ENCODE assay signal across 21 cellular contexts in genomic region chr3:177705976-177706866, GRCh38.
DNase-seq lines count a peak whose midpoint lies in the region; ATAC-seq, FAIRE-seq and TF ChIP-seq lines count a peak whose summit lies in the region.
"Had no signal": no experiment of that assay in that cellular context is flagged by ENCODE, and none has a peak within 500 bp of the region (broad histone marks: within the 10 kb centered on the region; RNA-seq: fewer than 3 reads in every experiment).

No MANE protein-coding gene starts in this region.

- TF ChIP-seq EP300 in GM12878 (IDR thresholded peaks at IDR 0.05; ENCODE audit: borderline replicate concordance in 1 of 2, control insufficient read depth in 1 of 2, low read depth in 2 of 2, low read length in 2 of 2) = no peak
- TF ChIP-seq EP300 in transverse colon (IDR thresholded peaks at IDR 0.05; ENCODE audit: low read depth) = no peak

- no peak overlapping the region for H3K4me3 ChIP-seq in GM12878
- H3K4me3 ChIP-seq in transverse colon = no peak overlapping the region
- H3K4me3 ChIP-seq: A549, hepatocyte, SK-N-MC, thoracic aorta had no signal

- no peak overlapping the region for H3K9ac ChIP-seq in GM12878 (ENCODE audit: control insufficient read depth, insufficient read depth, low read length)

- BruUV-seq in GM12878 (replicated peaks; lab: Mats Ljungman, UMichigan) = no TSS peak

- H3K4me3 Mint-ChIP-seq in activated CD4-positive, alpha-beta memory T cell treated with anti-CD3 and anti-CD28 coated beads for 36 hours = no peak overlapping the region
- H3K4me3 Mint-ChIP-seq: activated naive CD8-positive, alpha-beta T cell treated with anti-CD3 and anti-CD28 coated beads, Interleukin-2, amount 10 ng/mL, durations not matched to agents 7 days and 5 days; activated T-cell treated with anti-CD3 and anti-CD28 coated beads, Interleukin-2, amount 50 U/mL, for 4 hours had no signal

- no peak for TF ChIP-seq POLR2A in GM12878 (IDR thresholded peaks at IDR 0.05; ENCODE audit: low read depth, low read length)
- TF ChIP-seq POLR2A in transverse colon (IDR thresholded peaks at IDR 0.05) = no peak

- no peak for TF ChIP-seq RAD21 in GM12878 (IDR thresholded peaks at IDR 0.05; ENCODE audit: insufficient read depth, low read depth, low read length)

- no peak overlapping the region for H3K4me2 ChIP-seq in GM12878 (ENCODE audit: control insufficient read depth, insufficient read depth)
- H3K4me2 ChIP-seq: A549, hepatocyte had no signal

- no peaks in the 10 kb centered on the region for H3K27me3 Mint-ChIP-seq in activated CD4-positive, alpha-beta memory T cell treated with anti-CD3 and anti-CD28 coated beads for 36 hours
- H3K27me3 Mint-ChIP-seq: activated naive CD8-positive, alpha-beta T cell treated with anti-CD3 and anti-CD28 coated beads, Interleukin-2, amount 10 ng/mL, durations not matched to agents 7 days and 5 days had no signal

- no peaks in the 10 kb centered on the region for H3K4me1 ChIP-seq in GM12878 (ENCODE audit: control insufficient read depth, insufficient read depth, low read length)
- peaks cover 0 to 4% (median 2%) of the 10 kb centered on the region in 4 donors for H3K4me1 ChIP-seq in transverse colon
- H3K4me1 ChIP-seq: A549 had no signal

- H3K9me3 ChIP-seq in GM12878 (replicated peaks; ENCODE audit: control insufficient read depth, insufficient read depth, low read length) = no peaks in the 10 kb centered on the region
- H3K9me3 ChIP-seq in transverse colon = no peaks in the 10 kb centered on the region
- H3K9me3 ChIP-seq: A549, thoracic aorta had no signal

- no peak overlapping the region for H3K27ac Mint-ChIP-seq in activated CD4-positive, alpha-beta memory T cell treated with anti-CD3 and anti-CD28 coated beads for 36 hours

- POLR2A ChIA-PET in GM12878 (lab: Charles Lee) = no interaction called here
- POLR2A ChIA-PET in activated CD4-positive, alpha-beta memory T cell treated with anti-CD3 and anti-CD28 coated beads for 36 hours (lab: Charles Lee) = no interaction called here

- CTCF ChIA-PET in GM12878 (lab: Yijun Ruan, JAX) = no interaction called here
- CTCF ChIA-PET in activated CD4-positive, alpha-beta memory T cell treated with anti-CD3 and anti-CD28 coated beads for 36 hours (lab: Charles Lee) = no interaction called here

- ATAC-seq in GM12878 = no peak
- peak; percentile 95 for ATAC-seq in left cardiac atrium
- ATAC-seq in GM21529 (IDR thresholded peaks at IDR 0.05; ENCODE audit: unreplicated experiment) = no peak
- ATAC-seq: A549; activated T-cell treated with anti-CD3 and anti-CD28 coated beads, Interleukin-2, amount 50 U/mL, for 4 hours had no signal

- H3K36me3 ChIP-seq in GM12878 (ENCODE audit: control insufficient read depth in 2 of 2, insufficient read depth in 2 of 2, low read length in 1 of 2) (no peaks in the 10 kb centered on the region), transverse colon (no peaks in the 10 kb centered on the region)
- H3K36me3 ChIP-seq: thoracic aorta had no signal

- DNase-seq in Ammon's horn (ENCODE audit: low spot score) = peak; percentile 28
- no peak for DNase-seq in GM12878 (ENCODE audit: low read depth, low spot score)
- peak; percentile 72 for DNase-seq in left cardiac atrium
- peak; percentile 84 for DNase-seq in posterior vena cava (ENCODE audit: low spot score)
- DNase-seq in activated CD4-positive, alpha-beta memory T cell treated with anti-CD3 and anti-CD28 coated beads for 36 hours = no peak
- DNase-seq in stimulated activated CD4-positive, alpha-beta T cell treated with anti-CD3 and anti-CD28 coated beads, Interleukin-4, amount 100 ng/mL, for 4 hours = no peak
- no peak for DNase-seq in transverse colon
- DNase-seq: activated CD4-positive, alpha-beta T cell treated with anti-CD3 and anti-CD28 coated beads, Interleukin-2, amount 50 U/mL, for 1 hour; activated naive CD8-positive, alpha-beta T cell treated with anti-CD3 and anti-CD28 coated beads, Interleukin-2, amount 10 ng/mL, durations not matched to agents 7 days and 5 days; activated T-cell treated with anti-CD3 and anti-CD28 coated beads, Interleukin-2, amount 50 U/mL, for 4 hours; KG1; NCI-H1105 treated with DMSO at 0.1 percent for 48 hours; OCI-M1 had no signal

- intact Hi-C loops in GM12878 (cut with micrococcal nuclease; ENCODE audit: unreplicated experiment) = no loop called here
- intact Hi-C loops in left cardiac atrium (cut with DNase I) = no loop called here
- intact Hi-C loops in posterior vena cava (cut with DNase I) = loop anchor here in 1 of 2 donors (2.0 kb wide), 1 partner anchor 41 kb away; no protein-coding TSS in a partner anchor
- intact Hi-C loops in activated CD4-positive, alpha-beta memory T cell treated with anti-CD3 and anti-CD28 coated beads for 36 hours (cut with micrococcal nuclease) = no loop called here
- intact Hi-C loops in transverse colon (cut with DNase I; ENCODE audit: low total_unique reads) = no loop called here

- peaks cover 0 to 4% of the 10 kb centered on the region in 2 experiments; a peak in 2 of 4 replicates for H3K27me3 ChIP-seq in GM12878 (replicated peaks in 1 of 2; ENCODE audit: control insufficient read depth in 2 of 2, insufficient read depth in 2 of 2, low read length in 1 of 2)
- H3K27me3 ChIP-seq in transverse colon = no peaks in the 10 kb centered on the region
- H3K27me3 ChIP-seq: hepatocyte had no signal

- H3K4me1 Mint-ChIP-seq in activated CD4-positive, alpha-beta memory T cell treated with anti-CD3 and anti-CD28 coated beads for 36 hours (ENCODE audit: low read depth) = no peaks in the 10 kb centered on the region
- H3K4me1 Mint-ChIP-seq: activated naive CD8-positive, alpha-beta T cell treated with anti-CD3 and anti-CD28 coated beads, Interleukin-2, amount 10 ng/mL, durations not matched to agents 7 days and 5 days had no signal

- H3K79me2 ChIP-seq in GM12878 (ENCODE audit: control insufficient read depth, insufficient read depth, low read length) = no peaks in the 10 kb centered on the region
- H3K79me2 ChIP-seq: hepatocyte had no signal

- FAIRE-seq in GM12878 (lab: Jason Lieb, UNC) = peak; percentile 13
- FAIRE-seq: A549, endothelial cell of umbilical vein, H1 had no signal

- SMC1A ChIA-PET in GM12878 (lab: Charles Lee; ENCODE audit: uncharacterized antibody, unreplicated experiment) = no interaction called here

- no peaks in the 10 kb centered on the region for H3K36me3 Mint-ChIP-seq in activated CD4-positive, alpha-beta memory T cell treated with anti-CD3 and anti-CD28 coated beads for 36 hours
- H3K36me3 Mint-ChIP-seq: activated naive CD8-positive, alpha-beta T cell treated with anti-CD3 and anti-CD28 coated beads, Interleukin-2, amount 10 ng/mL, durations not matched to agents 7 days and 5 days had no signal

- H3K27ac ChIP-seq in GM12878 (ENCODE audit: control insufficient read depth, insufficient read depth) = no peak overlapping the region
- H3K27ac ChIP-seq in transverse colon = peak overlapping the region in 2 of 4 donors; percentile 12 to 15
- H3K27ac ChIP-seq: A549, hepatocyte, HL-60, SK-N-MC, thoracic aorta had no signal

- H4K20me1 ChIP-seq in GM12878 (ENCODE audit: control insufficient read depth, insufficient read depth) = no peaks in the 10 kb centered on the region

- WGBS in GM12878 (ENCODE audit: insufficient coverage, insufficient replicate concordance, low lambda C conversion rate, missing lambda C conversion rate) = 10% methylated on average over 4 of the region's 4 CpGs
- WGBS in transverse colon (ENCODE audit: low coverage in 1 of 2), 2 donors = 33 to 77% methylated on average over 1 to 4 of the region's 4 CpGs

- RAD21 ChIA-PET in GM12878 (lab: Charles Lee; ENCODE audit: unreplicated experiment) = no interaction called here

- H3K9me3 Mint-ChIP-seq in activated CD4-positive, alpha-beta memory T cell treated with anti-CD3 and anti-CD28 coated beads for 36 hours = no peaks in the 10 kb centered on the region
- H3K9me3 Mint-ChIP-seq: activated T-cell treated with anti-CD3 and anti-CD28 coated beads, Interleukin-2, amount 50 U/mL, for 4 hours had no signal

- in situ Hi-C loops in GM12878 (cut with MboI) (no loop called here), transverse colon (cut with MboI; ENCODE audit: low pct_ligation_motif_present in 1 of 4, low pct_unique_long_range_greater_than_20kb in 1 of 4, low sequenced_read_pairs in 3 of 4) (no loop called here)

- no peak overlapping the region for H2AFZ ChIP-seq in GM12878 (ENCODE audit: control insufficient read depth, low read depth, low read length)
- H2AFZ ChIP-seq: hepatocyte had no signal

- TF ChIP-seq CTCF in GM12878 (IDR thresholded peaks at IDR 0.05 in 2 of 3, conservative IDR thresholded peaks at IDR 0.05 in 1 of 3; ENCODE audit: control insufficient read depth in 2 of 3, extremely low read depth in 1 of 3, insufficient read depth in 1 of 3, low read depth in 3 of 3, low read length in 3 of 3) = no peak
- no peak for TF ChIP-seq CTCF in transverse colon (IDR thresholded peaks at IDR 0.05)

TF ChIP-seq in GM12878, 131 proteins besides CTCF, POLR2A, EP300 and RAD21:
- TF ChIP-seq ATF7 (IDR thresholded peaks at IDR 0.05; ENCODE audit: low read depth) (no peak), MYB (IDR thresholded peaks at IDR 0.05; ENCODE audit: borderline replicate concordance, low read depth, low read length) (no peak), POU2F2 (IDR thresholded peaks at IDR 0.05; ENCODE audit: borderline replicate concordance, low read depth, low read length) (no peak)

Comparison
In these comparisons a context has a peak if more than half of its experiments do, and no peak if none do; other contexts are left out.
1. DNase-seq: peak in Ammon's horn (single experiment), left cardiac atrium (single experiment) and posterior vena cava (single experiment); none in GM12878 (single experiment), activated CD4-positive, alpha-beta memory T cell treated with anti-CD3 and anti-CD28 coated beads for 36 hours (single experiment), stimulated activated CD4-positive, alpha-beta T cell treated with anti-CD3 and anti-CD28 coated beads, Interleukin-4, amount 100 ng/mL, for 4 hours (0 of 2) and transverse colon (single experiment).
2. ATAC-seq: peak in left cardiac atrium (2 of 2); none in GM12878 (single experiment) and GM21529 (single experiment).